Comparison of ENCODE assay signal across 25 cellular contexts in the genomic region with DNA sequence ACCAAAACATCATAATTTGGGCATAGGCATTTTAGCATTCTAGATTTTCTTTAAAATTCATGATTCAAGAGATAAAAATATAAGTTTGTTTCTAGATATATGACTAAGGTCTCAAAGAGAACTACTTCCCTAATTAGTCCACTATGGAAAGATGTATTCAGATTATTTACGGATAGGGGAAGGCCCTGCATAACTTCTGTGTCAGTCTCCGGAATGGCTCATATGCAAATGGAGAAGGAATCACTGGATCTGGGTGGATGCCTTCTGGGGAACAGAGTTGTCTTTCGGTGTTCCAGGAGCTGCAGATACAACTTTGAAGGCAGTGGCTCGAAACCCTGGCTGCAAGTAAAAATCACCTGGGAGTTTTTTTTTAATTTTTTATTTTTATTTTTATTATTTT. TPM values are rescaled to one million over a fixed set of nuclear protein-coding genes. Genes with fewer than 3 reads are reported as not detected.
A peak's percentile ranks its signal among the peaks of the same experiment; 100 is the strongest.
DNase-seq lines count a peak whose midpoint lies in the region; FAIRE-seq and TF ChIP-seq lines count a peak whose summit lies in the region.
"Had no signal": no experiment of that assay in that cellular context is flagged by ENCODE, and none has a peak within 500 bp of the region (broad histone marks: within the 10 kb centered on the region; RNA-seq: fewer than 3 reads in every experiment).

No MANE protein-coding gene starts in this region.

- TF ChIP-seq CTCF in astrocyte (IDR thresholded peaks at IDR 0.05; ENCODE audit: insufficient read depth, low read depth, low read length) (no peak), osteoblast (IDR thresholded peaks at IDR 0.05; ENCODE audit: extremely low read depth, low read depth, low read length) (no peak)

- H3K27me3 ChIP-seq in BLaER1 (no peaks in the 10 kb centered on the region), H7 (ENCODE audit: control insufficient read depth, insufficient read depth, low read length) (no peaks in the 10 kb centered on the region), astrocyte (ENCODE audit: insufficient read depth, low read length) (peaks cover 5% of the 10 kb centered on the region), osteoblast (ENCODE audit: insufficient read depth, low read length) (peaks cover 24% of the 10 kb centered on the region)
- H3K27me3 ChIP-seq: MG63, SJCRH30 had no signal

- H3K9me3 Mint-ChIP-seq in astrocyte (ENCODE audit: unreplicated experiment), result no peaks in the 10 kb centered on the region
- no peaks in the 10 kb centered on the region for H3K9me3 Mint-ChIP-seq in activated naive CD4-positive, alpha-beta T cell treated with anti-CD3 and anti-CD28 coated beads, Interleukin-2, amount 10 ng/mL, durations not matched to agents 7 days and 5 days
- H3K9me3 Mint-ChIP-seq: CD4-positive, alpha-beta T cell had no signal

- H3K79me2 ChIP-seq in astrocyte (ENCODE audit: insufficient read depth, low read length) (no peaks in the 10 kb centered on the region), osteoblast (ENCODE audit: insufficient read depth, low read length) (no peaks in the 10 kb centered on the region)

- H3K27ac Mint-ChIP-seq in astrocyte (ENCODE audit: unreplicated experiment), result peak overlapping the region; percentile 49
- no peak overlapping the region for H3K27ac Mint-ChIP-seq in activated naive CD4-positive, alpha-beta T cell treated with anti-CD3 and anti-CD28 coated beads, Interleukin-2, amount 10 ng/mL, durations not matched to agents 7 days and 5 days
- H3K27ac Mint-ChIP-seq: CD4-positive, alpha-beta T cell had no signal

- H3K4me3 Mint-ChIP-seq in astrocyte (ENCODE audit: unreplicated experiment), result no peak overlapping the region
- H3K4me3 Mint-ChIP-seq in activated naive CD4-positive, alpha-beta T cell treated with anti-CD3 and anti-CD28 coated beads, Interleukin-2, amount 10 ng/mL, durations not matched to agents 7 days and 5 days, result no peak overlapping the region
- H3K4me3 Mint-ChIP-seq: CD4-positive, alpha-beta T cell had no signal

- H3K4me1 ChIP-seq in BLaER1 (peaks cover 7% of the 10 kb centered on the region; the same call in 1 of the 2 replicates), astrocyte (ENCODE audit: insufficient read depth, low read length) (peaks cover 9% of the 10 kb centered on the region), osteoblast (ENCODE audit: insufficient read depth, low read length) (peaks cover 9% of the 10 kb centered on the region)
- H3K4me1 ChIP-seq: SJCRH30 had no signal

- in situ Hi-C loops in KBM-7 (cut with MboI; ENCODE audit: low pct_unique_long_range_greater_than_20kb, low sequenced_read_pairs), result no loop called here

- no peaks in the 10 kb centered on the region for H3K36me3 Mint-ChIP-seq in astrocyte (ENCODE audit: low read depth, unreplicated experiment)
- no peaks in the 10 kb centered on the region for H3K36me3 Mint-ChIP-seq in activated naive CD4-positive, alpha-beta T cell treated with anti-CD3 and anti-CD28 coated beads, Interleukin-2, amount 10 ng/mL, durations not matched to agents 7 days and 5 days

- H3K4me2 ChIP-seq in BLaER1 (0 out of 2 replicates have a peak overlapping the region, but pooled peaks have one; percentile 11), astrocyte (ENCODE audit: low read length) (peak overlapping the region; percentile 28), osteoblast (ENCODE audit: insufficient read depth, low read length) (peak overlapping the region; percentile 45)

- no peak overlapping the region for H3K27ac ChIP-seq in BLaER1
- H3K27ac ChIP-seq in astrocyte (ENCODE audit: low read depth, low read length), result no peak overlapping the region
- H3K27ac ChIP-seq in osteoblast (ENCODE audit: low read depth, low read length), result no peak overlapping the region
- H3K27ac ChIP-seq: SJCRH30 had no signal

- H3K9me3 ChIP-seq in BLaER1, result no peaks in the 10 kb centered on the region
- H3K9me3 ChIP-seq in astrocyte (ENCODE audit: insufficient read depth, low read depth, low read length), result no peaks in the 10 kb centered on the region
- H3K9me3 ChIP-seq in osteoblast (ENCODE audit: low read depth, low read length), result no peaks in the 10 kb centered on the region
- H3K9me3 ChIP-seq: MG63, SJCRH30 had no signal

- H3K36me3 ChIP-seq in BLaER1 (no peaks in the 10 kb centered on the region), H7 (replicated peaks; ENCODE audit: control insufficient read depth, insufficient read depth, low read length) (no peaks in the 10 kb centered on the region), astrocyte (ENCODE audit: insufficient read depth, low read length) (no peaks in the 10 kb centered on the region), osteoblast (ENCODE audit: insufficient read depth, low read length) (no peaks in the 10 kb centered on the region)
- H3K36me3 ChIP-seq: MG63, SJCRH30 had no signal

- H2AFZ ChIP-seq in astrocyte (ENCODE audit: low read depth, low read length) (no peak overlapping the region), osteoblast (ENCODE audit: low read length) (no peak overlapping the region)

- peak; percentile 20 for DNase-seq in H7
- DNase-seq in astrocyte (ENCODE audit: low read depth), result no peak
- no peak for DNase-seq in osteoblast (ENCODE audit: insufficient read length, low spot score, missing footprints)
- no peak for DNase-seq in KBM-7
- no peak for DNase-seq in activated naive CD4-positive, alpha-beta T cell treated with anti-CD3 and anti-CD28 coated beads, Interleukin-2, amount 10 ng/mL, durations not matched to agents 7 days and 5 days
- no peak for DNase-seq in Ammon's horn (ENCODE audit: low spot score)
- DNase-seq in NCI-H1105 treated with DMSO at 0.1 percent for 48 hours (lab: John Stamatoyannopoulos, UW), result no peak
- DNase-seq: 8988T; CD4-positive, alpha-beta T cell; GF-D8; NCI-H1417; NCI-H1694; NCI-H2029 treated with DMSO at 0.1 percent for 48 hours; NCI-H2227 treated with DMSO at 0.1 percent for 48 hours; NCI-H526 treated with DMSO at 0.1 percent for 48 hours; SJCRH30 had no signal

- no peak for FAIRE-seq in astrocyte (lab: Jason Lieb, UNC)
- FAIRE-seq: GM12891, GM19239, H54, K562 had no signal

- CTCF ChIA-PET in activated naive CD4-positive, alpha-beta T cell treated with anti-CD3 and anti-CD28 coated beads, Interleukin-2, amount 10 ng/mL, durations not matched to agents 7 days and 5 days (lab: Charles Lee), result interaction anchor here (0.6 to 4.1 kb wide), 3 partner anchors 9 to 77 kb away, joined by 3 to 23 read pairs (median 18); no protein-coding TSS in a partner anchor

- H4K20me1 ChIP-seq in BLaER1, result no peaks in the 10 kb centered on the region
- no peaks in the 10 kb centered on the region for H4K20me1 ChIP-seq in astrocyte (ENCODE audit: insufficient read depth, low read length)
- H4K20me1 ChIP-seq in osteoblast (ENCODE audit: insufficient read depth, low read length), result no peaks in the 10 kb centered on the region

- no peak overlapping the region for H3K9ac ChIP-seq in BLaER1
- no peak overlapping the region for H3K9ac ChIP-seq in astrocyte (ENCODE audit: low read length)

- H3K27me3 Mint-ChIP-seq in astrocyte (ENCODE audit: low read depth, unreplicated experiment), result peaks cover 10% of the 10 kb centered on the region
- peaks cover 60% of the 10 kb centered on the region for H3K27me3 Mint-ChIP-seq in activated naive CD4-positive, alpha-beta T cell treated with anti-CD3 and anti-CD28 coated beads, Interleukin-2, amount 10 ng/mL, durations not matched to agents 7 days and 5 days

- peaks cover 13% of the 10 kb centered on the region for H3K4me1 Mint-ChIP-seq in astrocyte (ENCODE audit: low read depth, unreplicated experiment)
- H3K4me1 Mint-ChIP-seq in activated naive CD4-positive, alpha-beta T cell treated with anti-CD3 and anti-CD28 coated beads, Interleukin-2, amount 10 ng/mL, durations not matched to agents 7 days and 5 days, result peaks cover 8% of the 10 kb centered on the region

- H3K4me3 ChIP-seq in BLaER1 (no peak overlapping the region), H7 (ENCODE audit: insufficient read depth, low read depth, low read length) (no peak overlapping the region), astrocyte (ENCODE audit: insufficient read depth, low read depth, low read length) (no peak overlapping the region), osteoblast (ENCODE audit: insufficient read depth, low read length) (no peak overlapping the region)
- H3K4me3 ChIP-seq: K562, MG63, SJCRH30 had no signal

RNA-seq across cellular contexts. Expression of a gene that starts 17.1 kb away (rescaled TPM):
- not detected in 2 replicates for total RNA-seq in H7 (2014; rRNA removed; shearing (Covaris generic))
- total RNA-seq in astrocyte (0.07 TPM in 1 of 2 replicates, not detected in the other), osteoblast (under 0.01 TPM in 1 of 2 replicates, not detected in the other)
- total RNA-seq: CD4-positive, alpha-beta T cell; LHCN-M2; NCI-H460; SJCRH30 had no signal

RNA-seq across cellular contexts. Expression of a gene that starts 47.9 kb away (rescaled TPM):
- total RNA-seq in H7 (2014; rRNA removed; shearing (Covaris generic)), result 5.2 and 8.6 TPM in 2 replicates
- total RNA-seq in astrocyte (59.1 and 71.6 TPM in 2 replicates), osteoblast (18.8 and 21.5 TPM in 2 replicates)

RNA-seq across cellular contexts. Expression of a gene that starts 50.9 kb away (rescaled TPM):
- total RNA-seq in H7 (2014; rRNA removed; shearing (Covaris generic)), result not detected in 2 replicates
- not detected in 2 replicates for total RNA-seq in astrocyte
- 0.36 TPM in 1 of 2 replicates, not detected in the other for total RNA-seq in osteoblast
- total RNA-seq: CD4-positive, alpha-beta T cell; K562; LHCN-M2; NCI-H460; Right ventricle myocardium inferior; SJCRH30 had no signal
